12 cellular contexts compared by ENCODE assay signal in the genomic region with DNA sequence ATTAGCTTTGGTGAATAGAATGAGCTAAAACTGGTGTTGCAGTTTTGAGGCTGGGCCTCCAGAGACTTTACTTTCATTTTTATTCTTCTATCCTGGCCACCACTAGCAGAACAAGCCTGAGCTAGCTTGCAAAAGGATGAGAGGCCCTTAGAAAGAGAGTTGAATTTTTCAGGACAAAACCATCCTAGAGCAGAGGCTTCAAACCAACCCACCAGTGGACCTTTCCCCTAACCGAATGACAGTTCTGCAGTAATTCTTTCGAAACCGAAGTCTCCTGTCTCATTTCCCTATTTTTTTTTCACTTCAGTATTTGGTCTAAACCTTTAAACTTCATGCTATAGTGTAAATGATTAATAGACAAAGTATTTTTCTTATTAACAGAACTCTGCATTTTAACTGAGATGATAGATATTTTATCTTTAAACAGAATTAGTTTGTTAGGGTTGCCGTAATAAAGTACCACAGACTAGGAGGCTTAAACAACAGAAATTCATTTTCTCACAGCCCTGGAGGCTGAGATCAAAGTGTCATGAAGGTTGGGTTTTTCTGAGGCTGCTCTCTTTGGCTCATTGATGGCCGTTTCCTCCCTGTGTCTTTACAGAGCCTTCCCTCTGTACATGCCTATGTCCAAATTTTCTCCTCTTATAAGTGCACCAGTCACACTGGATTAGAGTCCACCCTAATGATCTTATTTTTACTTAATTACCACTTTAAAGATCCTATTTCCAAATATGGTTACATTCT.
DNase-seq lines count a peak whose midpoint lies in the region; ATAC-seq and TF ChIP-seq lines count a peak whose summit lies in the region.
"Had no signal": no experiment of that assay in that cellular context is flagged by ENCODE, and none has a peak within 500 bp of the region (broad histone marks: within the 10 kb centered on the region; RNA-seq: fewer than 3 reads in every experiment).

No MANE protein-coding gene starts in this region.

- H3K4me3 ChIP-seq in Karpas-422 (ENCODE audit: low read length) (peak overlapping the region; percentile 52), A673 (ENCODE audit: low read depth, low read length, poor library complexity, severe bottlenecking) (no peak overlapping the region)
- H3K4me3 ChIP-seq: body of pancreas, right atrium auricular region had no signal

- H3K36me3 ChIP-seq in Karpas-422 (ENCODE audit: insufficient read depth, low read length): no peaks in the 10 kb centered on the region
- no peaks in the 10 kb centered on the region for H3K36me3 ChIP-seq in A673 (ENCODE audit: insufficient read depth, low read length, poor library complexity, severe bottlenecking)
- H3K36me3 ChIP-seq: right atrium auricular region had no signal

- peak overlapping the region; percentile 87 for H2AFZ ChIP-seq in Karpas-422 (ENCODE audit: low read length)

- peak overlapping the region; percentile 76 for H3K4me2 ChIP-seq in Karpas-422 (ENCODE audit: low read depth, low read length, poor library complexity, severe bottlenecking)

- H3K4me1 ChIP-seq in Karpas-422 (ENCODE audit: low read length) (peaks cover 42% of the 10 kb centered on the region), A673 (ENCODE audit: insufficient read depth, low read length, poor library complexity, severe bottlenecking) (no peaks in the 10 kb centered on the region)
- H3K4me1 ChIP-seq: right atrium auricular region had no signal

- H3K27me3 ChIP-seq in Karpas-422 (ENCODE audit: low read length) (no peaks in the 10 kb centered on the region), A673 (replicated peaks; ENCODE audit: insufficient read depth, low read depth, low read length, poor library complexity) (no peaks in the 10 kb centered on the region)
- H3K27me3 ChIP-seq: body of pancreas, right atrium auricular region had no signal

- DNase-seq in CD1c-positive myeloid dendritic cell (ENCODE audit: extremely low spot score): peak; percentile 79
- DNase-seq in Karpas-422: peak; percentile 66
- DNase-seq in LoVo (ENCODE audit: low spot score): no peak
- DNase-seq in activated CD8-positive, alpha-beta memory T cell treated with anti-CD3 and anti-CD28 coated beads, Interleukin-2, amount 50 U/mL, for 4 hours: no peak
- no peak for DNase-seq in cerebellum (ENCODE audit: low spot score)
- no peak for DNase-seq in A673 (ENCODE audit: low spot score)
- DNase-seq: body of pancreas, NCI-H345, T-helper 1 cell had no signal

- H3K9me2 ChIP-seq in Karpas-422 (replicated peaks; ENCODE audit: insufficient read depth, low read length): no peaks in the 10 kb centered on the region

- ATAC-seq in GM19372 (IDR thresholded peaks at IDR 0.05; ENCODE audit: low read depth, unreplicated experiment) (peak; percentile 62), HG02870 (IDR thresholded peaks at IDR 0.05; ENCODE audit: unreplicated experiment) (peak; percentile 87)
- ATAC-seq: body of pancreas had no signal

- H3K9ac ChIP-seq in Karpas-422 (ENCODE audit: low read length): peak overlapping the region; percentile 28

- no TSS peak for BruUV-seq in A673 (replicated peaks; lab: Mats Ljungman, UMichigan)

- peak overlapping the region; percentile 73 for H3K27ac ChIP-seq in Karpas-422 (ENCODE audit: low read length)
- no peak overlapping the region for H3K27ac ChIP-seq in A673 (ENCODE audit: low read depth, low read length, poor library complexity, severe bottlenecking)
- H3K27ac ChIP-seq: body of pancreas, right atrium auricular region had no signal

- no peaks in the 10 kb centered on the region for H3K9me3 ChIP-seq in Karpas-422 (ENCODE audit: low read length)
- H3K9me3 ChIP-seq in A673 (ENCODE audit: low read depth, low read length, poor library complexity, severe bottlenecking): no peaks in the 10 kb centered on the region
- H3K9me3 ChIP-seq: body of pancreas, right atrium auricular region had no signal

- intact Hi-C loops in A673 (cut with micrococcal nuclease; ENCODE audit: unreplicated experiment): no loop called here

- POLR2A ChIA-PET in A673 (lab: Charles Lee; ENCODE audit: low non-redundant PET): no interaction called here

- H3K79me2 ChIP-seq in Karpas-422 (ENCODE audit: low read length): no peaks in the 10 kb centered on the region

- H4K20me1 ChIP-seq in Karpas-422 (ENCODE audit: insufficient read depth, low read depth, low read length): no peaks in the 10 kb centered on the region

- CTCF ChIA-PET in A673 (lab: Charles Lee): no interaction called here

- no peak for TF ChIP-seq CTCF in A673 (conservative IDR thresholded peaks at IDR 0.05; ENCODE audit: low read depth, low read length)

Comparison
In these comparisons a context has a peak if more than half of its experiments do, and no peak if none do; other contexts are left out.
1. DNase-seq: peak in CD1c-positive myeloid dendritic cell (single experiment) and Karpas-422 (single experiment); none in LoVo (single experiment), activated CD8-positive, alpha-beta memory T cell treated with anti-CD3 and anti-CD28 coated beads, Interleukin-2, amount 50 U/mL, for 4 hours (single experiment), cerebellum (single experiment) and A673 (single experiment).